Comparison of ENCODE assay signal across 2 cellular contexts in genomic region chr4:70183168-70183939, GRCh38.
TF ChIP-seq lines count a peak whose summit lies in the region.

No MANE protein-coding gene starts in this region.

TF ChIP-seq in GM12891, 5 proteins besides CTCF, POLR2A, EP300 and RAD21:
- TF ChIP-seq TAF1 (IDR thresholded peaks at IDR 0.05; ENCODE audit: low read depth, low read length), result no peak
- no peak for TF ChIP-seq PAX5 (IDR thresholded peaks at IDR 0.05; ENCODE audit: insufficient read depth, low read length, severe bottlenecking)
- TF ChIP-seq POU2F2 (IDR thresholded peaks at IDR 0.05; ENCODE audit: low read depth, low read length), result no peak
- TF ChIP-seq POLR2AphosphoS5 (IDR thresholded peaks at IDR 0.05; ENCODE audit: low read depth, low read length), result no peak
- no peak for TF ChIP-seq SPI1 (IDR thresholded peaks at IDR 0.05; ENCODE audit: low read depth, low read length)

TF ChIP-seq in K562, 482 proteins besides CTCF, POLR2A, EP300 and RAD21:
- no peak for TF ChIP-seq STAG1 (CRISPR knock-in tag; IDR thresholded peaks at IDR 0.05; ENCODE audit: borderline replicate concordance)
TF ChIP-seq in K562: peak in this region for 0.
